Comparison of ENCODE assay signal across 22 cellular contexts in the genomic region with DNA sequence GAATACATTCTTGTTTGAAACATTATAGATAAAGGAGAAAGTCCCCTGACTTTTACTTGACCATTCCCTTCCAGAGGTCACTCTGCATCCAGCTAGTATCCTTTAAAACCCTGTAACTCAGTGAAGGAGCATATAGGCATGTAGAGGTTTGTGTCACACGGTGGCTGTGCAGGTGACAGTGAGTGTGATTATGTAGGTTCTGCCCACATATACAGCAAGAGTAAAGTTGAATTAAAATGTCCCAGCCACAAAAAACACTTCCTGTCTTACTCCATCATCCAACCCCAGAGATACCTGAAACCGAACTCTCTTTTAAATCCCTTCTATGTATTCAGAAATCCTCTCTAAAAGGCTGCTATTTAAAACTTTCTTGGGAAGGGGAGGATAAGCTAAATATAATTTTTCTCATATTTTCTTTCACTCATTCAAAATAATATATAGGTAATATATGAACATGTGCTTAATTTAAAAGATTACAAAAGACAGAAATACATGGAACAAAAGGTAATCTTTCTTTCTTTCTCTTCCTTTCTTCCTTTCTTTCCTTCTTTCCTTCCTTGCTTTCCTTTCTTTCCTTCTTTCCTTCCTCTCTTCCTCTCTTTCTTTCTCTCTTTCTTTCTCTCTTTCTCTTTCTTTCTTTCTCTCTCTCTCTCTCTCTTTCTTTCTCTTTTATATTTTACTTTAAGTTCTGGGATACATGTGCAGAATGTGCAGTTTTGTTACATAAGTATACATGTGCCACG.
"Had no signal": no experiment of that assay in that cellular context is flagged by ENCODE, and none has a peak within 500 bp of the region (broad histone marks: within the 10 kb centered on the region; RNA-seq: fewer than 3 reads in every experiment).

No MANE protein-coding gene starts in this region.

- H3K9me3 ChIP-seq: lower lobe of right lung, mucosa of descending colon, psoas muscle, stomach, suprapubic skin, transverse colon, uterus had no signal

- H3K27me3 ChIP-seq: cardiac muscle cell, stomach, suprapubic skin, transverse colon, uterus had no signal

- DNase-seq: activated CD4-positive, alpha-beta T cell treated with anti-CD3 and anti-CD28 coated beads, Interleukin-2, amount 10 ng/mL, durations not matched to agents 7 days and 5 days; activated CD8-positive, alpha-beta memory T cell treated with anti-CD3 and anti-CD28 coated beads for 24 hours; activated CD8-positive, alpha-beta memory T cell treated with anti-CD3 and anti-CD28 coated beads, Interleukin-2, amount 50 U/mL, for 4 hours; activated naive CD4-positive, alpha-beta T cell treated with Interleukin-2 at 50 U/mL for 16 hours; activated T-cell treated with anti-CD3 and anti-CD28 coated beads, Interleukin-2, amount 50 U/mL, for 4 hours; foreskin fibroblast; lower lobe of right lung; mesendoderm; mucosa of descending colon; nephron progenitor cell; occipital lobe; psoas muscle; right cardiac atrium; stimulated activated CD4-positive, alpha-beta T cell treated with anti-CD3 and anti-CD28 coated beads, Interleukin-12 subunit alpha, Interleukin-12 subunit beta, amount 100 ng/mL, for 4 hours; stomach; transverse colon; uterus had no signal

- H3K27ac ChIP-seq: cardiac muscle cell, lower lobe of right lung, psoas muscle, stomach, suprapubic skin, transverse colon, uterus, VCaP had no signal

- H3K36me3 ChIP-seq: cardiac muscle cell, lower lobe of right lung, stomach, suprapubic skin, transverse colon, uterus had no signal

- H3K4me3 ChIP-seq: cardiac muscle cell, lower lobe of right lung, mucosa of descending colon, psoas muscle, stomach, suprapubic skin, transverse colon, uterus had no signal

- H3K27ac Mint-ChIP-seq: activated CD4-positive, alpha-beta T cell treated with anti-CD3 and anti-CD28 coated beads, Interleukin-2, amount 10 ng/mL, durations not matched to agents 7 days and 5 days; nephron progenitor cell had no signal

- ATAC-seq: activated CD4-positive, CD25-positive, alpha-beta regulatory T cell treated with anti-CD3 and anti-CD28 coated beads, Interleukin-2, amount 50 U/mL, for 24 hours; activated T-cell treated with anti-CD3 and anti-CD28 coated beads, Interleukin-2, amount 50 U/mL, for 4 hours; left lobe of liver; lower lobe of right lung; mucosa of descending colon; psoas muscle; right cardiac atrium had no signal

- H3K9me3 Mint-ChIP-seq: activated CD4-positive, alpha-beta T cell treated with anti-CD3 and anti-CD28 coated beads, Interleukin-2, amount 10 ng/mL, durations not matched to agents 7 days and 5 days; activated T-cell treated with anti-CD3 and anti-CD28 coated beads, Interleukin-2, amount 50 U/mL, for 4 hours; nephron progenitor cell had no signal

- H3K4me3 Mint-ChIP-seq: activated CD4-positive, alpha-beta T cell treated with anti-CD3 and anti-CD28 coated beads, Interleukin-2, amount 10 ng/mL, durations not matched to agents 7 days and 5 days; activated T-cell treated with anti-CD3 and anti-CD28 coated beads, Interleukin-2, amount 50 U/mL, for 4 hours; nephron progenitor cell had no signal

- H3K4me1 ChIP-seq: lower lobe of right lung, uterus had no signal
